In genomic region chr12:51190820-51191219, GRCh38 we compare ENCODE assay signal across 1 cellular context.
TF ChIP-seq lines count a peak whose summit lies in the region.

No MANE protein-coding gene starts in this region.

TF ChIP-seq in HepG2, 621 proteins besides CTCF, POLR2A, EP300 and RAD21:
- TF ChIP-seq CC2D1A (CRISPR knock-in tag; IDR thresholded peaks at IDR 0.05) (no peak), AGO1 (IDR thresholded peaks at IDR 0.05; ENCODE audit: low read depth, low read length, poor library complexity, severe bottlenecking) (no peak), SP1 (IDR thresholded peaks at IDR 0.05) (no peak), SP1 (CRISPR knock-in tag; IDR thresholded peaks at IDR 0.05) (no peak), ZNF180 (CRISPR knock-in tag; IDR thresholded peaks at IDR 0.05; ENCODE audit: borderline replicate concordance, low read depth) (no peak), ZNF777 (CRISPR knock-in tag; IDR thresholded peaks at IDR 0.05) (no peak), ZFP41 (CRISPR knock-in tag; IDR thresholded peaks at IDR 0.05; ENCODE audit: borderline replicate concordance) (no peak), ERF (CRISPR knock-in tag; IDR thresholded peaks at IDR 0.05) (no peak), ZNF333 (CRISPR knock-in tag; IDR thresholded peaks at IDR 0.05; ENCODE audit: borderline replicate concordance) (no peak), ZNF383 (CRISPR knock-in tag; IDR thresholded peaks at IDR 0.05; ENCODE audit: borderline replicate concordance) (no peak), E2F5 (CRISPR knock-in tag; conservative IDR thresholded peaks at IDR 0.05) (no peak), RBAK (CRISPR knock-in tag; IDR thresholded peaks at IDR 0.05) (no peak), ZNF274 (CRISPR knock-in tag; IDR thresholded peaks at IDR 0.05) (no peak)
